22 cellular contexts compared by ENCODE assay signal in the genomic region with DNA sequence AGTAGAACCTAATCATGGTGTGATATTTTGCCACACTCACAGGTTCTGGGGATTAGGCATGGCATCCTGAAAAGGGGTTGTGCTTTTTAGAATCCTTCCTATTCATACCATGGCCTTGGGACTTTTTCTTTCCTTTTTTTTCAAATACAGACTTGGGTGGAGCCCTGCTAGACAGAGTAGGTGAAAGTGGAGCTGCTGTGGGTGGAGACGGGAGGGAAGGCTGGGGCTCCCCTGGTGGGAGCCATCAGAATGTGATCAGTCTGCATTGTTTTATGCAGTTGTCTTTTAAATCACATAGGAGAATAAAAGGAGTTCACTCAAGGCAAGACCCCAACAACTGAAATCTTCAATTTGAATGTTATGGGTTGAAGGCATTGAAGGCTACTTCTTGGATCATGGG.
"Had no signal": no experiment of that assay in that cellular context is flagged by ENCODE, and none has a peak within 500 bp of the region (broad histone marks: within the 10 kb centered on the region; RNA-seq: fewer than 3 reads in every experiment).

No MANE protein-coding gene starts in this region.

- H3K4me1 ChIP-seq: left lung had no signal

- H3K27ac Mint-ChIP-seq: activated naive CD8-positive, alpha-beta T cell treated with anti-CD3 and anti-CD28 coated beads for 36 hours; activated T-helper 2 cell treated with anti-CD3 and anti-CD28 coated beads, Interferon-gamma antibody, Interleukin-2, Interleukin-4, amounts not matched to agents 10 μg/mL and 5 μg/mL and 100 μg/mL, durations not matched to agents 14 hours and 24 hours and 36 hours; immature natural killer cell; mesothelial cell of epicardium; natural killer cell; progenitor cell of endocrine pancreas; stimulated activated naive B cell treated with anti-CD40 and anti-IgM and Interleukin-4, amounts not matched to agents 10 μg/mL and 1 μg/mL and 100 μg/mL, for 72 hours; T-cell had no signal

- FAIRE-seq: bronchial epithelial cell, endometrium had no signal

- H3K4me1 Mint-ChIP-seq: activated naive CD8-positive, alpha-beta T cell treated with anti-CD3 and anti-CD28 coated beads for 36 hours; immature natural killer cell; mesothelial cell of epicardium; natural killer cell; stimulated activated naive B cell treated with anti-CD40 and anti-IgM and Interleukin-4, amounts not matched to agents 10 μg/mL and 1 μg/mL and 100 μg/mL, for 72 hours; T-cell had no signal

- H3K4me3 ChIP-seq: left lung, thoracic aorta had no signal

- H3K36me3 Mint-ChIP-seq: T-cell had no signal

- H3K27ac ChIP-seq: left lung had no signal

- ATAC-seq: activated T-cell treated with anti-CD3 and anti-CD28 coated beads, Interleukin-2, amount 50 U/mL, for 4 hours; natural killer cell; stimulated activated naive B cell treated with anti-CD40 and anti-IgM and Interleukin-4, amounts not matched to agents 10 μg/mL and 1 μg/mL and 100 μg/mL, for 72 hours; T-cell had no signal

- H3K36me3 ChIP-seq: left lung, thoracic aorta had no signal

- H3K27me3 ChIP-seq: left lung had no signal

- H3K4me3 Mint-ChIP-seq: activated naive CD8-positive, alpha-beta T cell treated with anti-CD3 and anti-CD28 coated beads for 36 hours; activated T-cell treated with anti-CD3 and anti-CD28 coated beads, Interleukin-2, amount 50 U/mL, for 4 hours; immature natural killer cell; mesothelial cell of epicardium; natural killer cell; stimulated activated naive B cell treated with anti-CD40 and anti-IgM and Interleukin-4, amounts not matched to agents 10 μg/mL and 1 μg/mL and 100 μg/mL, for 72 hours; T-cell had no signal

- DNase-seq: activated CD4-positive, alpha-beta T cell treated with anti-CD3 and anti-CD28 coated beads, Interleukin-2, amount 50 U/mL, for 48 hours; activated CD8-positive, alpha-beta memory T cell treated with anti-CD3 and anti-CD28 coated beads, Interleukin-2, amount 50 U/mL, for 48 hours; activated naive CD4-positive, alpha-beta T cell; activated naive CD8-positive, alpha-beta T cell treated with anti-CD3 and anti-CD28 coated beads for 36 hours; activated T-cell treated with anti-CD3 and anti-CD28 coated beads, Interleukin-2, amount 50 U/mL, for 4 hours; amniotic stem cell; cortex of kidney; immature natural killer cell; left lung; natural killer cell; retina; stimulated activated CD4-positive, alpha-beta T cell treated with anti-CD3 and anti-CD28 coated beads, Interleukin-2, amount 100 ng/mL, for 48 hours; stimulated activated CD8-positive, alpha-beta memory T cell treated with anti-CD3 and anti-CD28 coated beads, Interleukin-4, amount 100 ng/mL, for 48 hours; stimulated activated naive B cell treated with anti-CD40 and anti-IgM and Interleukin-4, amounts not matched to agents 10 μg/mL and 1 μg/mL and 100 μg/mL, for 72 hours; T-cell; T-helper 9 cell had no signal
